ENCODE assay signal across 1 cellular context in the genomic region with DNA sequence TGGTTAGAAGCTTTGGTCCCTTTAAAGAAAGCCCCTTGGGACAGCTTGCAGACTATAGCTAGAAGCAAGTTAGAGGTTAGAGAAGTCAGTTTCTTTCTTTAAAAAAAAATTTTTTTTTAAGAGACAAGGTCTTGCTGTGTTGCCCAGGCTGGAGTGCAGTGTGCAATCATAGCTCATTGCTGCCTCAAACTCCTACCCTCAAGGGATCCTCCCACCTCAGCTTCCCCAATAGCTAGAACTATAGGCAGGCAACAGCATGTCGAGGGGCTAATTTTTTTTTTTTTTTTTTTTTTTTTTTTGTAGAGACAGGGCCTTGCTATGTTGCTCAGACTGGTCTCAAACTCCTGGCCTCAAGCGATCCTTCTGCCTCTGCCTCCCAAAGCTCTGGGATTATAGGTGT.
TF ChIP-seq lines count a peak whose summit lies in the region.

No MANE protein-coding gene starts in this region.

TF ChIP-seq in HCT116, 20 proteins besides CTCF, POLR2A, EP300 and RAD21 (continued from another document):
- TF ChIP-seq, protein P1, sequence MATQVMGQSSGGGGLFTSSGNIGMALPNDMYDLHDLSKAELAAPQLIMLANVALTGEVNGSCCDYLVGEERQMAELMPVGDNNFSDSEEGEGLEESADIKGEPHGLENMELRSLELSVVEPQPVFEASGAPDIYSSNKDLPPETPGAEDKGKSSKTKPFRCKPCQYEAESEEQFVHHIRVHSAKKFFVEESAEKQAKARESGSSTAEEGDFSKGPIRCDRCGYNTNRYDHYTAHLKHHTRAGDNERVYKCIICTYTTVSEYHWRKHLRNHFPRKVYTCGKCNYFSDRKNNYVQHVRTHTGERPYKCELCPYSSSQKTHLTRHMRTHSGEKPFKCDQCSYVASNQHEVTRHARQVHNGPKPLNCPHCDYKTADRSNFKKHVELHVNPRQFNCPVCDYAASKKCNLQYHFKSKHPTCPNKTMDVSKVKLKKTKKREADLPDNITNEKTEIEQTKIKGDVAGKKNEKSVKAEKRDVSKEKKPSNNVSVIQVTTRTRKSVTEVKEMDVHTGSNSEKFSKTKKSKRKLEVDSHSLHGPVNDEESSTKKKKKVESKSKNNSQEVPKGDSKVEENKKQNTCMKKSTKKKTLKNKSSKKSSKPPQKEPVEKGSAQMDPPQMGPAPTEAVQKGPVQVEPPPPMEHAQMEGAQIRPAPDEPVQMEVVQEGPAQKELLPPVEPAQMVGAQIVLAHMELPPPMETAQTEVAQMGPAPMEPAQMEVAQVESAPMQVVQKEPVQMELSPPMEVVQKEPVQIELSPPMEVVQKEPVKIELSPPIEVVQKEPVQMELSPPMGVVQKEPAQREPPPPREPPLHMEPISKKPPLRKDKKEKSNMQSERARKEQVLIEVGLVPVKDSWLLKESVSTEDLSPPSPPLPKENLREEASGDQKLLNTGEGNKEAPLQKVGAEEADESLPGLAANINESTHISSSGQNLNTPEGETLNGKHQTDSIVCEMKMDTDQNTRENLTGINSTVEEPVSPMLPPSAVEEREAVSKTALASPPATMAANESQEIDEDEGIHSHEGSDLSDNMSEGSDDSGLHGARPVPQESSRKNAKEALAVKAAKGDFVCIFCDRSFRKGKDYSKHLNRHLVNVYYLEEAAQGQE (IDR thresholded peaks at IDR 0.05; ENCODE audit: low read depth), result no peak
- TF ChIP-seq EGR1 (IDR thresholded peaks at IDR 0.05; ENCODE audit: low read depth) (no peak), ELF1 (IDR thresholded peaks at IDR 0.05; ENCODE audit: borderline replicate concordance, low read depth) (no peak), CEBPB (IDR thresholded peaks at IDR 0.05; ENCODE audit: low read depth) (no peak), YY1 (IDR thresholded peaks at IDR 0.05; ENCODE audit: extremely low read depth, insufficient replicate concordance, low read depth, low read length) (no peak), ATF3 (IDR thresholded peaks at IDR 0.05) (no peak), EZH2 (IDR thresholded peaks at IDR 0.05) (no peak), ZNF274 (IDR thresholded peaks at IDR 0.05; ENCODE audit: low read depth, low read length) (no peak), POLR2AphosphoS5 (IDR thresholded peaks at IDR 0.05; ENCODE audit: low read depth, low read length) (no peak), JUND (IDR thresholded peaks at IDR 0.05) (no peak), CBX3 (IDR thresholded peaks at IDR 0.05; ENCODE audit: low read depth) (no peak), SRF (IDR thresholded peaks at IDR 0.05; ENCODE audit: low read depth) (no peak), ZBTB33 (IDR thresholded peaks at IDR 0.05; ENCODE audit: extremely low read depth, insufficient replicate concordance, low read length) (no peak), TCF7L2 (IDR thresholded peaks at IDR 0.05; ENCODE audit: borderline replicate concordance, extremely low read depth, insufficient read depth, insufficient read length) (no peak)
